Comparison of ENCODE assay signal across 1 cellular context in the genomic region with DNA sequence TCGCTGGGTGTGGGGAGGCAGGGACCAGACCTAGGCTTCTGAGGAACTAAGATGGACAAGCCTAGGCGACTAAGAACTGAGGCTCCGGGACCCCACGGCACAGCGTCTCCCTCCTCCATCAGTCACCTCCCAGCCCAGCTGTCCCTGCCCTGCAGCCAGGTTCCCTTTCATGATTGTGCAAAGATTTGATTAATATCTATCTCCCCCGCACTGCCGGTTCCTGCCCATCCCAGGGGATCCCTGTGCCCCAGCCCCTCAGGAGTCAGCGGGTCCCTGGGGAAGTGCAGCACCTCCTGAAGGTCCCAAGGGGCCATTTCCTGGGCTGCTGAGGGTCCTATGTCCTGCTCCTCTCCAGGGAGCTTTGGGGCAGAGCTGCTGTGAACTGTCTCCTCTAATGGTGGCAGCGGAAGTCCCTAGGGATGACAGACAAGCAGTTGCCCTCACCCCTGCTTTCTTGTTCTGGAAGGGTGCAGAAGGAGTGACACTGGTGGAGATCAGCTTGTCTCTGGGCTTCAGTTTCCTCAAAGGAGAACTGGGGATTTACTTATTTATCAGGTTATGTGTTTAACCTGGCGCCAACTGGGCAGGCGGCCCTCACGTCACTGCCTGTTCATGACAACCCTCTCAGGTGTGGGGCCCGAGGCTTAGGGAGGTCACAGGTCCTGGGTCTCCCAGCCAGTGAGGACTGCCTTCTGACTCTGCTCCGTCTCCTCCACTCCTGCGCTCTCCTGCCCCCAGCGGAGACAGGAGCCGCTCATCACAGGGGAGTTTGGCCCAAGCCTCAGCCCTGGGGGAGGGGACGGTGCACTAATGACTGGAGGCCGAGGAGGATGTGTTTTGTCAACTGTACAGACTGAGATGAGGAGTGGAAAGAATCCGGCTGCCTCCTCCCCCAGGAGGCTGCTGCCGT.
A peak's percentile ranks its signal among the peaks of the same experiment; 100 is the strongest.
TF ChIP-seq lines count a peak whose summit lies in the region.

No MANE protein-coding gene starts in this region.

TF ChIP-seq in K562, 482 proteins besides CTCF, POLR2A, EP300 and RAD21:
- 0 out of 2 replicates have a peak, but pooled peaks have one; percentile 73 for TF ChIP-seq XRCC5 (IDR thresholded peaks at IDR 0.05; ENCODE audit: low read depth, low read length)
- 0 out of 2 replicates have a peak, but pooled peaks have one; percentile 21 for TF ChIP-seq PKNOX1 (IDR thresholded peaks at IDR 0.05)
- TF ChIP-seq MCM3 (IDR thresholded peaks at IDR 0.05): no peak
- TF ChIP-seq SMARCE1 (IDR thresholded peaks at IDR 0.05): peak; percentile 83
- TF ChIP-seq CTBP1 (IDR thresholded peaks at IDR 0.05; ENCODE audit: borderline replicate concordance): peak; percentile 54; the same call in 1 of the 2 replicates
- TF ChIP-seq RCOR1 (IDR thresholded peaks at IDR 0.05; ENCODE audit: borderline replicate concordance in 1 of 2, low read depth in 2 of 2, low read length in 2 of 2): peak in 1 of 2 experiments; percentile 53; a peak in 2 of 4 replicates
- peak; percentile 42; the same call in 1 of the 2 replicates for TF ChIP-seq ZBTB7A (IDR thresholded peaks at IDR 0.05; ENCODE audit: borderline replicate concordance, control insufficient read depth, low read depth, low read length)
- peak; percentile 87 for TF ChIP-seq SMARCA4 (IDR thresholded peaks at IDR 0.05)
- TF ChIP-seq CTCFL (IDR thresholded peaks at IDR 0.05; ENCODE audit: borderline replicate concordance, insufficient read depth, low read depth, low read length, poor library complexity, severe bottlenecking): peak; percentile 79
- peak; percentile 66; the same call in 1 of the 2 replicates for TF ChIP-seq SMARCC2 (IDR thresholded peaks at IDR 0.05; ENCODE audit: low read depth)
- no peak for TF ChIP-seq ZNF561 (CRISPR knock-in tag; conservative IDR thresholded peaks at IDR 0.05)
- peak; percentile 18 to 21; a peak in 1 of 4 replicates for TF ChIP-seq NRF1 (conservative IDR thresholded peaks at IDR 0.05 in 1 of 2, IDR thresholded peaks at IDR 0.05 in 1 of 2)
- TF ChIP-seq SMC3 (conservative IDR thresholded peaks at IDR 0.05; ENCODE audit: insufficient read depth, low read depth, low read length): 0 out of 2 replicates have a peak, but pooled peaks have one; percentile 7
- no peak for TF ChIP-seq GTF3C2 (IDR thresholded peaks at IDR 0.05; ENCODE audit: borderline replicate concordance, extremely low read depth, insufficient read length)
- no peak for TF ChIP-seq MNT (conservative IDR thresholded peaks at IDR 0.05)
- TF ChIP-seq CHD2 (IDR thresholded peaks at IDR 0.05; ENCODE audit: low read depth, low read length): peak; percentile 19; the same call in 1 of the 2 replicates
- TF ChIP-seq RAD51 (IDR thresholded peaks at IDR 0.05; ENCODE audit: borderline replicate concordance, low read depth): no peak
- TF ChIP-seq RBM39 (optimal IDR thresholded peaks at IDR 0.05; ENCODE audit: low read depth, low read length): no peak
- no peak for TF ChIP-seq RB1 (IDR thresholded peaks at IDR 0.05; ENCODE audit: low read depth)
- no peak for TF ChIP-seq ATF1 (CRISPR knock-in tag; IDR thresholded peaks at IDR 0.05)
- 0 out of 2 replicates have a peak, but pooled peaks have one; percentile 17 for TF ChIP-seq ATF1 (tag; IDR thresholded peaks at IDR 0.05)
- TF ChIP-seq NFE2L1 (tag; IDR thresholded peaks at IDR 0.05; ENCODE audit: borderline replicate concordance, low read depth): no peak
- TF ChIP-seq, protein P1, sequence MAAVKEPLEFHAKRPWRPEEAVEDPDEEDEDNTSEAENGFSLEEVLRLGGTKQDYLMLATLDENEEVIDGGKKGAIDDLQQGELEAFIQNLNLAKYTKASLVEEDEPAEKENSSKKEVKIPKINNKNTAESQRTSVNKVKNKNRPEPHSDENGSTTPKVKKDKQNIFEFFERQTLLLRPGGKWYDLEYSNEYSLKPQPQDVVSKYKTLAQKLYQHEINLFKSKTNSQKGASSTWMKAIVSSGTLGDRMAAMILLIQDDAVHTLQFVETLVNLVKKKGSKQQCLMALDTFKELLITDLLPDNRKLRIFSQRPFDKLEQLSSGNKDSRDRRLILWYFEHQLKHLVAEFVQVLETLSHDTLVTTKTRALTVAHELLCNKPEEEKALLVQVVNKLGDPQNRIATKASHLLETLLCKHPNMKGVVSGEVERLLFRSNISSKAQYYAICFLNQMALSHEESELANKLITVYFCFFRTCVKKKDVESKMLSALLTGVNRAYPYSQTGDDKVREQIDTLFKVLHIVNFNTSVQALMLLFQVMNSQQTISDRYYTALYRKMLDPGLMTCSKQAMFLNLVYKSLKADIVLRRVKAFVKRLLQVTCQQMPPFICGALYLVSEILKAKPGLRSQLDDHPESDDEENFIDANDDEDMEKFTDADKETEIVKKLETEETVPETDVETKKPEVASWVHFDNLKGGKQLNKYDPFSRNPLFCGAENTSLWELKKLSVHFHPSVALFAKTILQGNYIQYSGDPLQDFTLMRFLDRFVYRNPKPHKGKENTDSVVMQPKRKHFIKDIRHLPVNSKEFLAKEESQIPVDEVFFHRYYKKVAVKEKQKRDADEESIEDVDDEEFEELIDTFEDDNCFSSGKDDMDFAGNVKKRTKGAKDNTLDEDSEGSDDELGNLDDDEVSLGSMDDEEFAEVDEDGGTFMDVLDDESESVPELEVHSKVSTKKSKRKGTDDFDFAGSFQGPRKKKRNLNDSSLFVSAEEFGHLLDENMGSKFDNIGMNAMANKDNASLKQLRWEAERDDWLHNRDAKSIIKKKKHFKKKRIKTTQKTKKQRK (IDR thresholded peaks at IDR 0.05; ENCODE audit: borderline replicate concordance, low read depth, low read length): no peak
- no peak for TF ChIP-seq XRCC3 (IDR thresholded peaks at IDR 0.05)
- peak; percentile 9; the same call in 1 of the 2 replicates for TF ChIP-seq JUND (IDR thresholded peaks at IDR 0.05; ENCODE audit: borderline replicate concordance, low read depth, low read length)
- TF ChIP-seq JUND (tag; IDR thresholded peaks at IDR 0.05; ENCODE audit: borderline replicate concordance, low read depth, low read length): no peak
- peak in 1 of 3 experiments; percentile 7 for TF ChIP-seq YY1 (IDR thresholded peaks at IDR 0.05; ENCODE audit: borderline replicate concordance in 1 of 3, control insufficient read depth in 1 of 3, extremely low read depth in 1 of 3, insufficient read depth in 3 of 3, insufficient read length in 1 of 3, insufficient replicate concordance in 2 of 3, low read depth in 1 of 3, low read length in 2 of 3)
- no peak for TF ChIP-seq ZNF239 (CRISPR knock-in tag; IDR thresholded peaks at IDR 0.05)
- no peak for TF ChIP-seq MITF (IDR thresholded peaks at IDR 0.05)
